8 cellular contexts compared by ENCODE assay signal in the genomic region with DNA sequence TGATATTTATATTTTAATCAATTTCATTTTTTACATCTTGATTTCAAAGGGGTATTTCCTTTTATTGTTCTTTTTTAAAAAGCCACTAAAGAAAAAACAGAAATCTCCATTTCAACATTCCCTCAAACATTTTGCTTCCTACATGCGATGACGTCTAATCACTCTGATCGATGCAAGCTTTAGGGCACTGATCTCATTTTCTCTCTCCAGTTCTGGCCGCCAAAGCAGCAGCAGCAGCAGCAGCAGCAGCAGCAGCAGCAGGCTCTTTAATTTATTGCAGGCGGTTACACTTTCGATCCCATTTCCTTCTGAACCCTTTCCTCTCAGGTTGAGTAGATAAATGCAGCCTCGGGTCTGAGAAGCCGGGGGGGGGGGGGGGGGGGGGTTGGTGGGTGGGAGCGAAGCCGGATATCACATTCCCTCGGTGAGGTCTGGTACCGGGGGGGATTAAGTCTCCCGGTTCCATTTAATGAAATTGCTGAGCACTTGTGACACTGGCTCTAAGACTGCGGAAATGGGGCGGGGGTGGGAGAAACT. TPM values are rescaled to one million over a fixed set of nuclear protein-coding genes. Genes with fewer than 3 reads are reported as not detected.
DNase-seq lines count a peak whose midpoint lies in the region; ATAC-seq and TF ChIP-seq lines count a peak whose summit lies in the region.

No MANE protein-coding gene starts in this region.

- H3K36me3 ChIP-seq in upper lobe of left lung, result no peaks in the 10 kb centered on the region

- WGBS in upper lobe of left lung, 2 donors, result 0% methylated on average over 11 to 15 of the region's 15 CpGs

- H3K4me1 ChIP-seq in upper lobe of left lung, result peaks cover 22 to 54% (median 34%) of the 10 kb centered on the region in 4 donors

- TF ChIP-seq CTCF in astrocyte of the spinal cord (IDR thresholded peaks at IDR 0.05; ENCODE audit: low read depth, low read length), result no peak
- TF ChIP-seq CTCF in upper lobe of left lung (IDR thresholded peaks at IDR 0.05), result no peak

- DNase-seq in activated CD4-positive, alpha-beta T cell treated with anti-CD3 and anti-CD28 coated beads for 36 hours, result peak; percentile 11
- no peak for DNase-seq in activated CD4-positive, alpha-beta T cell treated with anti-CD3 and anti-CD28 coated beads, Interleukin-2, amount 50 U/mL, for 4 hours
- DNase-seq in NCI-H146 (lab: John Stamatoyannopoulos, UW), result peak; percentile 84
- peak; percentile 39 for DNase-seq in astrocyte of the spinal cord (ENCODE audit: low read depth, low spot score)
- DNase-seq in left kidney (ENCODE audit: low read depth, low spot score), result peak; percentile 88
- DNase-seq in upper lobe of left lung, result no peak
- no peak for DNase-seq in middle frontal gyrus (ENCODE audit: extremely low spot score, low spot score)
- no peak for DNase-seq in kidney glomerular epithelial cell (lab: John Stamatoyannopoulos, UW)

- CTCF ChIA-PET in activated CD4-positive, alpha-beta T cell treated with anti-CD3 and anti-CD28 coated beads for 36 hours (lab: Charles Lee), result no interaction called here

- POLR2A ChIA-PET in activated CD4-positive, alpha-beta T cell treated with anti-CD3 and anti-CD28 coated beads for 36 hours (lab: Charles Lee), result no interaction called here

- H3K4me1 Mint-ChIP-seq in activated CD4-positive, alpha-beta T cell treated with anti-CD3 and anti-CD28 coated beads for 36 hours, result peaks cover 38% of the 10 kb centered on the region

- H3K9me3 ChIP-seq in upper lobe of left lung, result no peaks in the 10 kb centered on the region

- peak; percentile 8 for ATAC-seq in activated CD4-positive, alpha-beta T cell treated with anti-CD3 and anti-CD28 coated beads for 36 hours
- ATAC-seq in upper lobe of left lung (ENCODE audit: low FRiP score in 2 of 2), result no peak

- TF ChIP-seq EP300 in upper lobe of left lung (IDR thresholded peaks at IDR 0.05), result no peak

- H3K27ac Mint-ChIP-seq in activated CD4-positive, alpha-beta T cell treated with anti-CD3 and anti-CD28 coated beads for 36 hours, result no peak overlapping the region

- peak overlapping the region in 1 of 4 donors; percentile 35 for H3K27ac ChIP-seq in upper lobe of left lung

- no peak for TF ChIP-seq POLR2A in upper lobe of left lung (IDR thresholded peaks at IDR 0.05)

- in situ Hi-C loops in astrocyte of the spinal cord (cut with HindIII; ENCODE audit: low sequenced_read_pairs), result no loop called here

- peaks cover 45% of the 10 kb centered on the region for H3K27me3 Mint-ChIP-seq in activated CD4-positive, alpha-beta T cell treated with anti-CD3 and anti-CD28 coated beads for 36 hours

- intact Hi-C loops in activated CD4-positive, alpha-beta T cell treated with anti-CD3 and anti-CD28 coated beads for 36 hours (cut with DNase I, micrococcal nuclease), result no loop called here

- H3K4me3 ChIP-seq in astrocyte of the spinal cord (ENCODE audit: low read depth, low read length) (peak overlapping the region; percentile 54), upper lobe of left lung (peak overlapping the region; percentile 27 to 58 (median 50))

- H3K4me3 Mint-ChIP-seq in activated CD4-positive, alpha-beta T cell treated with anti-CD3 and anti-CD28 coated beads for 36 hours, result peak overlapping the region; percentile 31

- H3K9me3 Mint-ChIP-seq in activated CD4-positive, alpha-beta T cell treated with anti-CD3 and anti-CD28 coated beads for 36 hours (ENCODE audit: low read depth), result no peaks in the 10 kb centered on the region

- no peaks in the 10 kb centered on the region for H3K36me3 Mint-ChIP-seq in activated CD4-positive, alpha-beta T cell treated with anti-CD3 and anti-CD28 coated beads for 36 hours (ENCODE audit: low read depth)

- H3K27me3 ChIP-seq in upper lobe of left lung, result peaks cover 0 to 45% (median 18%) of the 10 kb centered on the region in 4 donors

RNA-seq across cellular contexts. Expression of a gene that starts 3.4 kb away (rescaled TPM):
- total RNA-seq in activated CD4-positive, alpha-beta T cell treated with anti-CD3 and anti-CD28 coated beads for 36 hours, result not detected
- total RNA-seq in upper lobe of left lung, result 10 to 100 TPM in 1 of 6 donors, 1 to 10 TPM in 5; 2.0 to 12.9 (median 5.9) TPM

Comparison
In these comparisons a context has a peak if more than half of its experiments do, and no peak if none do; other contexts are left out.
1. DNase-seq: peak in activated CD4-positive, alpha-beta T cell treated with anti-CD3 and anti-CD28 coated beads for 36 hours (single experiment), NCI-H146 (single experiment), astrocyte of the spinal cord (single experiment) and left kidney (single experiment); none in activated CD4-positive, alpha-beta T cell treated with anti-CD3 and anti-CD28 coated beads, Interleukin-2, amount 50 U/mL, for 4 hours (0 of 2), upper lobe of left lung (0 of 2), middle frontal gyrus (single experiment) and kidney glomerular epithelial cell (single experiment).